ENCODE assay signal across 10 cellular contexts in the genomic region with DNA sequence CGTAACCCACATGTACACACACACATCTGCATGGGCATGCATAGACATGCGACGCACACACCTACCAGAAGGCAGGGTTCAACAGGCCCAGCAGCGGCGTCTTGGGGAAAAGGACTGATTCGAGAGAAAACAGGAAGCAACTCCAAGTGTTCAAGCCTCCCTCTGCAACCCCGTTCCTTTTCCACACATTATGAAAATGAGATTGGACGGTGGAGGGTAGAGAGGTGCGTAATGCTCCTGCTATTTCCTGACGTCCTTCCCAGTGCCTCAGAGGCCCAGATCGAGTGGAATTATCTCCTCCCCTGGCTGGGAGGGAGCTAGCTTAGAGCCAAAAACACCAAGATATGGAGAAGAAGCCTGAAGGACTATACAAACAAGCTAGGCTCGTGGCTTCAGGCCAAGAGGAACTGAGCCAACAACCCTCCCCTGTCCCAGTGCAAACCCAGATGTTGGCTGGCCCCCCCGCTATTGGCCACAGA.
DNase-seq lines count a peak whose midpoint lies in the region; ATAC-seq and TF ChIP-seq lines count a peak whose summit lies in the region.
"Had no signal": no experiment of that assay in that cellular context is flagged by ENCODE, and none has a peak within 500 bp of the region (broad histone marks: within the 10 kb centered on the region; RNA-seq: fewer than 3 reads in every experiment).

No MANE protein-coding gene starts in this region.

- peak overlapping the region; percentile 76 for H3K27ac ChIP-seq in VCaP

- peaks cover 40% of the 10 kb centered on the region for H3K27me3 Mint-ChIP-seq in Calu3 (ENCODE audit: unreplicated experiment)

- H3K4me1 Mint-ChIP-seq in Calu3 (ENCODE audit: low read depth, unreplicated experiment), result peaks cover 12% of the 10 kb centered on the region

- CTCF ChIA-PET in Calu3 (lab: Charles Lee), result interaction anchor here (0.6 kb wide), 1 partner anchor 249 kb away, joined by 8 read pairs; no protein-coding TSS in a partner anchor

- no peaks in the 10 kb centered on the region for H3K36me3 Mint-ChIP-seq in Calu3 (ENCODE audit: insufficient read depth, unreplicated experiment)

- BruUV-seq in Calu3 (replicated peaks; lab: Mats Ljungman, UMichigan), result no TSS peak

- ATAC-seq in GM21786 (IDR thresholded peaks at IDR 0.05; ENCODE audit: unreplicated experiment), result no peak

- H3K27ac Mint-ChIP-seq in Calu3 (ENCODE audit: unreplicated experiment), result no peak overlapping the region

- DNase-seq in Calu3, result peak; percentile 13
- peak; percentile 83 to 91 for DNase-seq in foreskin fibroblast
- DNase-seq in posterior vena cava (ENCODE audit: low spot score), result peak; percentile 95
- no peak for DNase-seq in nucleus accumbens (lab: John Stamatoyannopoulos, UW)
- DNase-seq in NOMO-1 treated with DMSO at 0.1 percent for 48 hours (lab: John Stamatoyannopoulos, UW; ENCODE audit: unreplicated experiment), result no peak
- DNase-seq in T-helper 2 cell, result no peak
- DNase-seq: NCI-H524 treated with DMSO at 0.1 percent for 48 hours had no signal

- intact Hi-C loops in Calu3 (cut with micrococcal nuclease; ENCODE audit: unreplicated experiment) (no loop called here), posterior vena cava (cut with DNase I) (no loop called here)

- H3K4me3 ChIP-seq in foreskin fibroblast (ENCODE audit: low read depth in 1 of 2, low read length in 2 of 2), result no peak overlapping the region

- no peak overlapping the region for H3K4me3 Mint-ChIP-seq in Calu3 (ENCODE audit: low read depth, unreplicated experiment)
- H3K4me3 Mint-ChIP-seq: neural crest cell had no signal

- H3K9me3 Mint-ChIP-seq in Calu3 (ENCODE audit: low read depth, unreplicated experiment), result no peaks in the 10 kb centered on the region
- H3K9me3 Mint-ChIP-seq: neural crest cell had no signal

- no peak for TF ChIP-seq CTCF in Calu3 (IDR thresholded peaks at IDR 0.05; ENCODE audit: unreplicated experiment)
- TF ChIP-seq CTCF in VCaP (conservative IDR thresholded peaks at IDR 0.05), result no peak
- TF ChIP-seq CTCF in foreskin fibroblast (IDR thresholded peaks at IDR 0.05; ENCODE audit: low read depth, low read length), result no peak

Comparison
In these comparisons a context has a peak if more than half of its experiments do, and no peak if none do; other contexts are left out.
1. DNase-seq: peak in Calu3 (single experiment), foreskin fibroblast (2 of 2) and posterior vena cava (single experiment); none in nucleus accumbens (0 of 56), NOMO-1 treated with DMSO at 0.1 percent for 48 hours (single experiment) and T-helper 2 cell (0 of 5).